Comparison of ENCODE assay signal across 9 cellular contexts in genomic region chr17:77247609-77248008, GRCh38.
DNase-seq lines count a peak whose midpoint lies in the region; ATAC-seq and TF ChIP-seq lines count a peak whose summit lies in the region.
"Had no signal": no experiment of that assay in that cellular context is flagged by ENCODE, and none has a peak within 500 bp of the region (broad histone marks: within the 10 kb centered on the region; RNA-seq: fewer than 3 reads in every experiment).

No MANE protein-coding gene starts in this region.

- CTCF ChIA-PET in CD8-positive, alpha-beta memory T cell (lab: Charles Lee), result interaction anchor here (1.4 to 4.2 kb wide), 2 partner anchors 161 to 167 kb away, joined by 3 to 41 read pairs; no protein-coding TSS in a partner anchor

- H3F3A ChIP-seq in Loucy (ENCODE audit: low read depth), result no peaks in the 10 kb centered on the region

- no peaks in the 10 kb centered on the region for H3K36me3 ChIP-seq in CD8-positive, alpha-beta memory T cell (ENCODE audit: insufficient read depth, low read length)
- no peaks in the 10 kb centered on the region for H3K36me3 ChIP-seq in Loucy (ENCODE audit: insufficient read depth, low read length)

- H3K9me3 ChIP-seq in CD8-positive, alpha-beta memory T cell (ENCODE audit: low read length), result no peaks in the 10 kb centered on the region
- no peaks in the 10 kb centered on the region for H3K9me3 ChIP-seq in Loucy (ENCODE audit: insufficient read depth, low read depth, low read length)

- no peak for DNase-seq in CD8-positive, alpha-beta memory T cell
- no peak for DNase-seq in natural killer cell treated with Interleukin-12 subunit alpha and Interleukin-12 subunit beta and Interleukin-15 and Interleukin-18, amount 100 ng/mL, for 72 hours (ENCODE audit: low spot score)
- DNase-seq in COLO829 (ENCODE audit: low spot score) (no peak), sciatic nerve (ENCODE audit: low spot score) (no peak)
- DNase-seq: GF-D8 had no signal

- H3K27me3 Mint-ChIP-seq in CD8-positive, alpha-beta memory T cell, result peaks cover 10 to 35% of the 10 kb centered on the region in 2 donors
- H3K27me3 Mint-ChIP-seq in brain, result peaks cover 17% of the 10 kb centered on the region
- peaks cover 13% of the 10 kb centered on the region in 2 donors for H3K27me3 Mint-ChIP-seq in natural killer cell treated with Interleukin-12 subunit alpha and Interleukin-12 subunit beta and Interleukin-15 and Interleukin-18, amount 100 ng/mL, for 72 hours

- no peaks in the 10 kb centered on the region for H3K4me1 ChIP-seq in CD8-positive, alpha-beta memory T cell (ENCODE audit: insufficient read depth, low read length)
- peaks cover 3% of the 10 kb centered on the region for H3K4me1 ChIP-seq in Loucy (ENCODE audit: insufficient read depth, low read length, poor library complexity, severe bottlenecking)

- H3K9me2 ChIP-seq in Loucy (replicated peaks; ENCODE audit: low read depth, low read length), result no peaks in the 10 kb centered on the region

- H3K79me2 ChIP-seq in Loucy (ENCODE audit: insufficient read depth, low read length), result no peaks in the 10 kb centered on the region

- H3K9me3 Mint-ChIP-seq in CD8-positive, alpha-beta memory T cell, result no peaks in the 10 kb centered on the region
- H3K9me3 Mint-ChIP-seq in brain, result peaks cover 0 to 8% (median 0%) of the 10 kb centered on the region in 5 experiments
- H3K9me3 Mint-ChIP-seq in natural killer cell treated with Interleukin-12 subunit alpha and Interleukin-12 subunit beta and Interleukin-15 and Interleukin-18, amount 100 ng/mL, for 72 hours, result no peaks in the 10 kb centered on the region

- TF ChIP-seq CTCF in Loucy (conservative IDR thresholded peaks at IDR 0.05; ENCODE audit: low read length) (no peak), brain (conservative IDR thresholded peaks at IDR 0.05) (no peak)

- no peak overlapping the region for H3K4me3 ChIP-seq in CD8-positive, alpha-beta memory T cell (ENCODE audit: low read length)
- H3K4me3 ChIP-seq in Loucy (ENCODE audit: low read length, poor library complexity, severe bottlenecking), result peak overlapping the region; percentile 60

- POLR2A ChIA-PET in CD8-positive, alpha-beta memory T cell (lab: Charles Lee), result no interaction called here

- no peaks in the 10 kb centered on the region for H3K27me3 ChIP-seq in CD8-positive, alpha-beta memory T cell (ENCODE audit: insufficient read depth, low read length, poor library complexity, severe bottlenecking)
- no peaks in the 10 kb centered on the region for H3K27me3 ChIP-seq in Loucy (ENCODE audit: insufficient read depth, low read length, poor library complexity, severe bottlenecking)

- no peak overlapping the region for H3K27ac ChIP-seq in CD8-positive, alpha-beta memory T cell (ENCODE audit: low read depth, low read length)

- peak overlapping the region; percentile 55 to 88 (median 59) for H3K4me3 Mint-ChIP-seq in CD8-positive, alpha-beta memory T cell
- peak overlapping the region; percentile 79 to 82 (median 80) for H3K4me3 Mint-ChIP-seq in brain
- H3K4me3 Mint-ChIP-seq in natural killer cell treated with Interleukin-12 subunit alpha and Interleukin-12 subunit beta and Interleukin-15 and Interleukin-18, amount 100 ng/mL, for 72 hours, result peak overlapping the region; percentile 35

- no peaks in the 10 kb centered on the region for H4K20me1 ChIP-seq in Loucy (ENCODE audit: insufficient read depth, low read length, poor library complexity, severe bottlenecking)

- peak overlapping the region; percentile 68 for H3K4me2 ChIP-seq in Loucy (ENCODE audit: low read depth, low read length, poor library complexity, severe bottlenecking)

- H3K27ac Mint-ChIP-seq in CD8-positive, alpha-beta memory T cell, result peak overlapping the region in 1 of 8 donors; percentile 39
- peak overlapping the region in 3 of 5 experiments; percentile 67 to 72 (median 70) for H3K27ac Mint-ChIP-seq in brain
- H3K27ac Mint-ChIP-seq in natural killer cell treated with Interleukin-12 subunit alpha and Interleukin-12 subunit beta and Interleukin-15 and Interleukin-18, amount 100 ng/mL, for 72 hours, result no peak overlapping the region

- intact Hi-C loops in sciatic nerve (cut with DNase I), result loop anchor here (5.0 to 10.0 kb wide), 2 partner anchors 160 to 383 kb away; partner anchors contain the start of gene MGAT5B

- no peaks in the 10 kb centered on the region for H3K36me3 Mint-ChIP-seq in CD8-positive, alpha-beta memory T cell
- H3K36me3 Mint-ChIP-seq in brain, result no peaks in the 10 kb centered on the region
- H3K36me3 Mint-ChIP-seq in natural killer cell treated with Interleukin-12 subunit alpha and Interleukin-12 subunit beta and Interleukin-15 and Interleukin-18, amount 100 ng/mL, for 72 hours, result no peaks in the 10 kb centered on the region

- no peak overlapping the region for H3K9ac ChIP-seq in Loucy (ENCODE audit: low read depth, low read length, poor library complexity, severe bottlenecking)

- peak overlapping the region; percentile 76 for H2AFZ ChIP-seq in Loucy (ENCODE audit: low read length)

- no peak for ATAC-seq in natural killer cell treated with Interleukin-12 subunit alpha and Interleukin-12 subunit beta and Interleukin-15 and Interleukin-18, amount 100 ng/mL, for 72 hours
- ATAC-seq in HG03108 (IDR thresholded peaks at IDR 0.05; ENCODE audit: unreplicated experiment) (no peak), GM21737 (IDR thresholded peaks at IDR 0.05; ENCODE audit: unreplicated experiment) (no peak), sciatic nerve (no peak)

- peaks cover 8 to 11% (median 8%) of the 10 kb centered on the region in 3 donors for H3K4me1 Mint-ChIP-seq in CD8-positive, alpha-beta memory T cell
- H3K4me1 Mint-ChIP-seq in brain, result peaks cover 4% of the 10 kb centered on the region
- H3K4me1 Mint-ChIP-seq in natural killer cell treated with Interleukin-12 subunit alpha and Interleukin-12 subunit beta and Interleukin-15 and Interleukin-18, amount 100 ng/mL, for 72 hours (ENCODE audit: low read depth in 2 of 2), result peaks cover 6 to 18% of the 10 kb centered on the region in 2 donors

Comparison
In these comparisons a context has a peak if more than half of its experiments do, and no peak if none do; other contexts are left out.
1. H3K27ac Mint-ChIP-seq: peak in brain (3 of 5); none in natural killer cell treated with Interleukin-12 subunit alpha and Interleukin-12 subunit beta and Interleukin-15 and Interleukin-18, amount 100 ng/mL, for 72 hours (0 of 2).
2. Peak in every context shown above with its lines, with median percentiles within 50 percentile points of each other: H3K4me3 Mint-ChIP-seq.